ENCODE assay signal across 1 cellular context in genomic region chr6:166957087-166957804, GRCh38.
TF ChIP-seq lines count a peak whose summit lies in the region.

No MANE protein-coding gene starts in this region.

TF ChIP-seq in IMR-90, 13 proteins besides CTCF, POLR2A, EP300 and RAD21 (continued from another document):
- no peak for TF ChIP-seq USF2 (IDR thresholded peaks at IDR 0.05; ENCODE audit: low read depth, low read length)
- no peak for TF ChIP-seq MXI1 (IDR thresholded peaks at IDR 0.05; ENCODE audit: borderline replicate concordance, low read depth, low read length)
- no peak for TF ChIP-seq SMC3 (IDR thresholded peaks at IDR 0.05; ENCODE audit: low read depth, low read length)
- no peak for TF ChIP-seq CEBPB (IDR thresholded peaks at IDR 0.05; ENCODE audit: low read depth, low read length)
- no peak for TF ChIP-seq RFX5 (IDR thresholded peaks at IDR 0.05; ENCODE audit: low read depth, low read length)
- no peak for TF ChIP-seq NFE2L2 (IDR thresholded peaks at IDR 0.05; ENCODE audit: low read depth, low read length)
